Comparison of ENCODE assay signal across 9 cellular contexts in genomic region chr16:674968-675883, GRCh38. TPM values are rescaled to one million over a fixed set of nuclear protein-coding genes. Genes with fewer than 3 reads are reported as not detected.
DNase-seq lines count a peak whose midpoint lies in the region; ATAC-seq and TF ChIP-seq lines count a peak whose summit lies in the region.
"Had no signal": no experiment of that assay in that cellular context is flagged by ENCODE, and none has a peak within 500 bp of the region (broad histone marks: within the 10 kb centered on the region; RNA-seq: fewer than 3 reads in every experiment).

Gene RHBDL1 (plus strand): TSS chr16:675671. CDS start chr16:675791, 120 bp downstream.

- peak within 1 kb of the TSS; percentile 71 for H3K4me2 ChIP-seq in neuronal stem cell (ENCODE audit: insufficient read depth, low read length, poor library complexity, severe bottlenecking)

- TF ChIP-seq CTCF in Calu3 (IDR thresholded peaks at IDR 0.05; ENCODE audit: unreplicated experiment) (no peak), epithelial cell of proximal tubule (conservative IDR thresholded peaks at IDR 0.05; ENCODE audit: low read depth, low read length) (no peak)

- peak within 1 kb of the TSS; percentile 94 for H3K14ac ChIP-seq in neuronal stem cell (ENCODE audit: low read length)

- H2AFZ ChIP-seq in neuronal stem cell (ENCODE audit: low read length), result no peak within 1 kb of the TSS

- H3K27ac Mint-ChIP-seq in Calu3 (ENCODE audit: unreplicated experiment), result peak within 1 kb of the TSS; percentile 61

- H3K9me3 ChIP-seq in neuronal stem cell (replicated peaks in 1 of 2; ENCODE audit: control insufficient read depth in 2 of 2, insufficient read depth in 1 of 2, low read depth in 1 of 2, low read length in 2 of 2), result no peaks in the 10 kb centered on the region
- H3K9me3 ChIP-seq: uterus had no signal

- peaks cover 65% of the 10 kb centered on the region for H3K36me3 Mint-ChIP-seq in Calu3 (ENCODE audit: insufficient read depth, unreplicated experiment)

- no TSS peak for BruUV-seq in Calu3 (replicated peaks; lab: Mats Ljungman, UMichigan)

- peak within 1 kb of the TSS; percentile 31 for H2BK120ac ChIP-seq in neuronal stem cell (ENCODE audit: low read depth, low read length)

- DNase-seq in Calu3 (peak; percentile 51), NCI-H69 (lab: John Stamatoyannopoulos, UW) (peak; percentile 75), epithelial cell of proximal tubule (ENCODE audit: low read depth) (no peak), neuronal stem cell (ENCODE audit: low spot score) (no peak), amniotic stem cell (lab: John Stamatoyannopoulos, UW) (no peak), globus pallidus (ENCODE audit: low spot score) (no peak)
- DNase-seq: uterus had no signal

- no peak within 1 kb of the TSS for H2BK5ac ChIP-seq in neuronal stem cell (ENCODE audit: low read length)

- peak within 1 kb of the TSS; percentile 95 for H3K4ac ChIP-seq in neuronal stem cell (ENCODE audit: low read length)

- WGBS in neuronal stem cell (ENCODE audit: extremely low coverage in 2 of 2, insufficient read length in 2 of 2, insufficient replicate concordance in 1 of 2), 2 donors, result no CpG with 5 or more reads among the region's 73 CpGs

- H3K9me3 Mint-ChIP-seq in Calu3 (ENCODE audit: low read depth, unreplicated experiment), result no peaks in the 10 kb centered on the region

- no peak within 1 kb of the TSS for H2BK12ac ChIP-seq in neuronal stem cell (ENCODE audit: low read length)

- H3K27me3 Mint-ChIP-seq in Calu3 (ENCODE audit: unreplicated experiment), result no peaks in the 10 kb centered on the region

- CTCF ChIA-PET in Calu3 (lab: Charles Lee), result interaction anchor here (0.6 to 0.8 kb wide), 5 partner anchors 11 to 1031 kb away, joined by 3 to 7 read pairs (median 4); partner anchors contain the start of gene MAPK8IP3

- H4K91ac ChIP-seq in neuronal stem cell (ENCODE audit: low read depth, low read length, poor library complexity), result no peak within 1 kb of the TSS

- peak within 1 kb of the TSS; percentile 97 for H3K23ac ChIP-seq in neuronal stem cell (ENCODE audit: low read depth, low read length, poor library complexity)

- peak within 1 kb of the TSS; percentile 3 for H2BK15ac ChIP-seq in neuronal stem cell (ENCODE audit: low read length)

- H3K36me3 ChIP-seq in neuronal stem cell (replicated peaks in 1 of 2; ENCODE audit: control insufficient read depth in 2 of 2, insufficient read depth in 2 of 2, low read length in 2 of 2), result peaks cover 28 to 44% of the 10 kb centered on the region in 2 donors
- H3K36me3 ChIP-seq: uterus had no signal

- ATAC-seq in GM21529 (IDR thresholded peaks at IDR 0.05; ENCODE audit: unreplicated experiment), result no peak
- ATAC-seq in HG03460 (IDR thresholded peaks at IDR 0.05; ENCODE audit: unreplicated experiment), result no peak

- intact Hi-C loops in Calu3 (cut with micrococcal nuclease; ENCODE audit: unreplicated experiment), result no loop called here

- H3K9ac ChIP-seq in neuronal stem cell (ENCODE audit: low read depth, low read length, poor library complexity), result peak within 1 kb of the TSS; percentile 84

- peaks cover 0 to 14% (median 0%) of the 10 kb centered on the region in 3 experiments for H3K27me3 ChIP-seq in neuronal stem cell (ENCODE audit: control insufficient read depth in 3 of 3, insufficient read depth in 3 of 3, low read depth in 1 of 3, low read length in 3 of 3)
- H3K27me3 ChIP-seq: uterus had no signal

- peak within 1 kb of the TSS; percentile 82 for H2AK5ac ChIP-seq in neuronal stem cell (ENCODE audit: low read depth, low read length)

- peaks cover 0 to 10% of the 10 kb centered on the region in 2 donors for H3K4me1 ChIP-seq in neuronal stem cell (ENCODE audit: control insufficient read depth in 2 of 2, insufficient read depth in 1 of 2, low read depth in 1 of 2, low read length in 2 of 2)

- H3K27ac ChIP-seq in neuronal stem cell (replicated peaks; ENCODE audit: low read length), result no peak within 1 kb of the TSS
- H3K27ac ChIP-seq: uterus had no signal

- H3K4me3 Mint-ChIP-seq in Calu3 (ENCODE audit: low read depth, unreplicated experiment), result peak within 1 kb of the TSS; percentile 59

- peaks cover 6% of the 10 kb centered on the region for H3K4me1 Mint-ChIP-seq in Calu3 (ENCODE audit: low read depth, unreplicated experiment)

- peaks cover 12% of the 10 kb centered on the region for H3K79me1 ChIP-seq in neuronal stem cell (ENCODE audit: low read depth, low read length)

- H3K4me3 ChIP-seq in epithelial cell of proximal tubule (ENCODE audit: low read depth, low read length) (peak within 1 kb of the TSS; percentile 57), neuronal stem cell (ENCODE audit: low read length in 2 of 2) (peak within 1 kb of the TSS in 1 of 2 donors; percentile 73)
- H3K4me3 ChIP-seq: uterus had no signal

- peak within 1 kb of the TSS; percentile 91 for H3K18ac ChIP-seq in neuronal stem cell (ENCODE audit: low read length)

- H4K8ac ChIP-seq in neuronal stem cell (ENCODE audit: low read depth, low read length), result peak within 1 kb of the TSS; percentile 65

RNA-seq across cellular contexts. Expression of gene RHBDL1, which starts in this region (rescaled TPM):
- 2.4 and 2.6 TPM in 2 replicates for total RNA-seq in Calu3 (2022)
- total RNA-seq in epithelial cell of proximal tubule, result 0.43 and 1.2 TPM in 2 replicates
- polyA plus RNA-seq in neuronal stem cell (2013, experiment 1 of 2), result 2.2 TPM
- polyA plus RNA-seq in neuronal stem cell (2013, experiment 2 of 2), result 1.8 TPM

Comparison
In these comparisons a context has a peak if more than half of its experiments do, and no peak if none do; other contexts are left out.
1. DNase-seq: peak in Calu3 (single experiment) and NCI-H69 (single experiment); none in epithelial cell of proximal tubule (single experiment), neuronal stem cell (single experiment), amniotic stem cell (single experiment) and globus pallidus (single experiment).